ENCODE assay signal across 8 cellular contexts in the genomic region with DNA sequence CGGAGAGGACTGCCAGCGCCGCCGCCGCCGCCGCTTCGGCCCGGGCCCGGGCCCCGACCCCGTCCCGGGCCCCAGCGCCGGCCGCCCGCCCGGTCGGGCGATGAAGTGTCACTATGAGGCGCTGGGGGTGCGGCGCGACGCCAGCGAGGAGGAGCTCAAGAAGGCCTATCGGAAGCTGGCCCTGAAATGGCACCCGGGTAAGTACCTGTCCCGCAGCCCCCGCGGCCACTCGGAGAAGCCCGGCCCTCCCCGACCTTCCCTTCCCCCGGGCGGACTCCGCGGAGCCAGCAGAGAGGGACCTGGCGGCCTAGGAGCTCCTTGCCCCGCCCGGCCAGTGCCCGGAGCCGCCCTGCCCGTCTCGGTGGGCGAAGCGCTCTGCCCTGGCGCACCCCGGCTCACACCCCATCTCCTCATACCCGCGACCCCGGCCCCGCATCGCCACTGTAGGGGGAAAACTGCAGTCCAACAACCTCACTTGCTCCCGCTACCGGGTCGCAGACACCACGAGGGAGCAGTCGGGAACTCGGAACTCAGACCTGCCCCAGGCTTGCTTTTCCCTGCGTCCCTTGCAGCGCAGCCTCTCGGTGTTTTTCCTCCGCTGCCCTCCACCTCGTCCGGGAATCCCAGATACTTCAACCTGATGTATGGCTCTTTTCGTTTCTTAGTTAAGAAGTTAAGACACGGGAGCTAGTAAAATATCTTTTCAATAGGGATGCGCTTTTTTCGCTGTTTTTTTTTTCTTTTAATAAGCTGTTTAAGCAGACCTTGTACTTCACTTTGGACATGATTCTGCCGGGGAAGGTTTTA. TPM values are rescaled to one million over a fixed set of nuclear protein-coding genes. Genes with fewer than 3 reads are reported as not detected.
DNase-seq lines count a peak whose midpoint lies in the region; ATAC-seq and TF ChIP-seq lines count a peak whose summit lies in the region.

No MANE protein-coding gene starts in this region.

- H4K20me1 ChIP-seq in OCI-LY1 (ENCODE audit: insufficient read depth, low read length), result no peaks in the 10 kb centered on the region

- H3K27ac Mint-ChIP-seq in Calu3 (ENCODE audit: unreplicated experiment), result peak overlapping the region; percentile 82

- H3K4me3 Mint-ChIP-seq in Calu3 (ENCODE audit: low read depth, unreplicated experiment), result peak overlapping the region; percentile 66

- H3K27me3 ChIP-seq in OCI-LY1 (ENCODE audit: insufficient read depth, low read length), result no peaks in the 10 kb centered on the region
- no peaks in the 10 kb centered on the region for H3K27me3 ChIP-seq in mononuclear cell (ENCODE audit: insufficient read depth, low read length)

- H3K9me2 ChIP-seq in OCI-LY1 (ENCODE audit: low read depth, low read length), result no peaks in the 10 kb centered on the region

- no TSS peak for BruUV-seq in Calu3 (replicated peaks; lab: Mats Ljungman, UMichigan)

- H3K9me3 Mint-ChIP-seq in Calu3 (ENCODE audit: low read depth, unreplicated experiment), result no peaks in the 10 kb centered on the region

- peaks cover 17% of the 10 kb centered on the region for H3K4me1 Mint-ChIP-seq in Calu3 (ENCODE audit: low read depth, unreplicated experiment)

- intact Hi-C loops in Calu3 (cut with micrococcal nuclease; ENCODE audit: unreplicated experiment), result no loop called here

- H3K36me3 ChIP-seq in OCI-LY1 (ENCODE audit: insufficient read depth, low read length), result peaks cover 40% of the 10 kb centered on the region

- ATAC-seq in GM21381 (IDR thresholded peaks at IDR 0.05; ENCODE audit: unreplicated experiment), result peak; percentile 65

- peak overlapping the region; percentile 48 for H3K27ac ChIP-seq in OCI-LY1 (ENCODE audit: low read depth, low read length, poor library complexity, severe bottlenecking)

- H3K9ac ChIP-seq in OCI-LY1 (ENCODE audit: low read length), result peak overlapping the region; percentile 97

- H3K36me3 Mint-ChIP-seq in Calu3 (ENCODE audit: insufficient read depth, unreplicated experiment), result peaks cover 39% of the 10 kb centered on the region

- H3K4me2 ChIP-seq in OCI-LY1 (ENCODE audit: low read length), result peak overlapping the region; percentile 92

- DNase-seq in Calu3 (peak; percentile 82), HT1080 (ENCODE audit: low read depth) (peak; percentile 73), activated T-cell treated with anti-CD3 and anti-CD28 coated beads for 1 hour (ENCODE audit: low read depth) (peak; percentile 69), epidermal melanocyte (ENCODE audit: insufficient read length, low spot score) (peak; percentile 46)
- DNase-seq in stimulated activated CD8-positive, alpha-beta memory T cell treated with anti-CD3 and anti-CD28 coated beads, Interleukin-4, amount 100 ng/mL, for 1 hour (ENCODE audit: low read depth in 2 of 2, low spot score in 1 of 2), result peak; percentile 32 to 58

- H2AFZ ChIP-seq in OCI-LY1 (ENCODE audit: low read length), result no peak overlapping the region

- H3K27me3 Mint-ChIP-seq in Calu3 (ENCODE audit: unreplicated experiment), result no peaks in the 10 kb centered on the region

- peaks cover 39% of the 10 kb centered on the region for H3K79me2 ChIP-seq in OCI-LY1 (ENCODE audit: insufficient read depth, low read length)

- H3F3A ChIP-seq in OCI-LY1 (ENCODE audit: insufficient read depth, low read length), result no peaks in the 10 kb centered on the region

- H3K4me3 ChIP-seq in OCI-LY1 (ENCODE audit: low read depth, low read length, poor library complexity, severe bottlenecking), result peak overlapping the region; percentile 98
- H3K4me3 ChIP-seq in mononuclear cell (ENCODE audit: low read length), result peak overlapping the region; percentile 83

- CTCF ChIA-PET in Calu3 (lab: Charles Lee), result interaction anchor here (0.6 to 1.7 kb wide), 8 partner anchors 9 to 1681 kb away, joined by 3 to 7 read pairs (median 4); a partner anchor contains a TSS

- H3K9me3 ChIP-seq in OCI-LY1 (ENCODE audit: low read length) (no peaks in the 10 kb centered on the region), mononuclear cell (ENCODE audit: low read depth, low read length) (no peaks in the 10 kb centered on the region)

- TF ChIP-seq CTCF in Calu3 (IDR thresholded peaks at IDR 0.05; ENCODE audit: unreplicated experiment), result no peak
- TF ChIP-seq CTCF in OCI-LY1 (IDR thresholded peaks at IDR 0.05; ENCODE audit: low read length), result no peak

- H3K4me1 ChIP-seq in OCI-LY1 (ENCODE audit: insufficient read depth, low read length, severe bottlenecking), result peaks cover 24% of the 10 kb centered on the region
- H3K4me1 ChIP-seq in mononuclear cell (ENCODE audit: insufficient read depth, low read length), result peaks cover 26% of the 10 kb centered on the region

RNA-seq across cellular contexts. Expression of a gene that starts 0.6 kb away (rescaled TPM):
- total RNA-seq in Calu3 (2022) (56.2 and 56.8 TPM in 2 replicates), mononuclear cell (30.4 TPM)
- total RNA-seq in HT1080 (2014; rRNA removed; shearing (Covaris generic)), result 23.5 and 25.8 TPM in 2 replicates
- polyA plus RNA-seq in HT1080 (2015; cell fraction: cytosol; rRNA removed), result 29.2 and 44.1 TPM in 2 replicates
- polyA plus RNA-seq in HT1080 (2015; cell fraction: nucleus; rRNA removed), result 19.7 and 24.0 TPM in 2 replicates

RNA-seq across cellular contexts. Expression of a gene that starts 14.4 kb away (rescaled TPM):
- total RNA-seq in Calu3 (2022), result 47.0 and 51.1 TPM in 2 replicates
- 90.4 and 108 TPM in 2 replicates for total RNA-seq in HT1080 (2014; rRNA removed; shearing (Covaris generic))
- polyA plus RNA-seq in HT1080 (2015; cell fraction: cytosol; rRNA removed), result 72.1 and 87.4 TPM in 2 replicates
- 93.4 and 100 TPM in 2 replicates for polyA plus RNA-seq in HT1080 (2015; cell fraction: nucleus; rRNA removed)
- 50.7 TPM for total RNA-seq in mononuclear cell

RNA-seq across cellular contexts. Expression of a gene that starts 14.6 kb away (rescaled TPM):
- total RNA-seq in Calu3 (2022) (24.2 and 28.7 TPM in 2 replicates), mononuclear cell (13.6 TPM)
- 79.0 and 113 TPM in 2 replicates for total RNA-seq in HT1080 (2014; rRNA removed; shearing (Covaris generic))
- 34.0 and 40.5 TPM in 2 replicates for polyA plus RNA-seq in HT1080 (2015; cell fraction: cytosol; rRNA removed)
- polyA plus RNA-seq in HT1080 (2015; cell fraction: nucleus; rRNA removed), result 35.4 and 36.6 TPM in 2 replicates

Comparison
In these comparisons a context has a peak if more than half of its experiments do, and no peak if none do; other contexts are left out.
1. Peak in every context shown above with its lines: DNase-seq, ATAC-seq, H3K4me3 ChIP-seq and H3K27ac ChIP-seq.